ENCODE assay signal across 9 cellular contexts in genomic region chr4:169098054-169098896, GRCh38.
DNase-seq lines count a peak whose midpoint lies in the region; ATAC-seq and TF ChIP-seq lines count a peak whose summit lies in the region.
"Had no signal": no experiment of that assay in that cellular context is flagged by ENCODE, and none has a peak within 500 bp of the region (broad histone marks: within the 10 kb centered on the region; RNA-seq: fewer than 3 reads in every experiment).

No MANE protein-coding gene starts in this region.

- no peaks in the 10 kb centered on the region for H3K27me3 ChIP-seq in DOHH2 (ENCODE audit: control insufficient read depth, low read length)
- no peaks in the 10 kb centered on the region for H3K27me3 ChIP-seq in endodermal cell (ENCODE audit: control insufficient read depth, insufficient read depth, low read length, poor library complexity, severe bottlenecking)
- no peaks in the 10 kb centered on the region for H3K27me3 ChIP-seq in transverse colon

- H3K4me3 Mint-ChIP-seq in endodermal cell, result no peak overlapping the region

- TF ChIP-seq CTCF in DOHH2 (IDR thresholded peaks at IDR 0.05; ENCODE audit: low read depth, low read length, poor library complexity, severe bottlenecking) (no peak), endodermal cell (conservative IDR thresholded peaks at IDR 0.05) (no peak), transverse colon (IDR thresholded peaks at IDR 0.05) (no peak)

- H3K4me2 ChIP-seq in DOHH2 (ENCODE audit: low read length), result peak overlapping the region; percentile 9

- DNase-seq in endodermal cell (peak; percentile 8), NCI-H524 (lab: John Stamatoyannopoulos, UW) (no peak), NCI-H2081 treated with DMSO at 0.1 percent for 48 hours (lab: John Stamatoyannopoulos, UW) (no peak), transverse colon (no peak)
- DNase-seq in activated CD4-positive, alpha-beta T cell treated with anti-CD3 and anti-CD28 coated beads for 48 hours, result no peak
- DNase-seq: SW 1271 had no signal

- peak; percentile 16 for ATAC-seq in GM19468 (IDR thresholded peaks at IDR 0.05; ENCODE audit: extremely low read depth, unreplicated experiment)
- peak; percentile 68 for ATAC-seq in HG03432 (IDR thresholded peaks at IDR 0.05; ENCODE audit: unreplicated experiment)

- in situ Hi-C loops in transverse colon (cut with MboI; ENCODE audit: low pct_ligation_motif_present in 1 of 4, low pct_unique_long_range_greater_than_20kb in 1 of 4, low sequenced_read_pairs in 3 of 4), result no loop called here

- no peak for TF ChIP-seq POLR2A in transverse colon (IDR thresholded peaks at IDR 0.05)

- H3K9me3 Mint-ChIP-seq in endodermal cell, result no peaks in the 10 kb centered on the region

- no peak for TF ChIP-seq EP300 in transverse colon (IDR thresholded peaks at IDR 0.05; ENCODE audit: low read depth)

- H3K27ac Mint-ChIP-seq in endodermal cell, result no peak overlapping the region

- H3K9me3 ChIP-seq in DOHH2 (ENCODE audit: control insufficient read depth, insufficient read depth, low read length), result no peaks in the 10 kb centered on the region
- H3K9me3 ChIP-seq in endodermal cell (ENCODE audit: control insufficient read depth, low read length), result peaks cover 5% of the 10 kb centered on the region
- H3K9me3 ChIP-seq in transverse colon, result no peaks in the 10 kb centered on the region

- 91 to 100% methylated on average over 2 to 3 of the region's 4 CpGs for WGBS in endodermal cell (ENCODE audit: insufficient coverage in 1 of 2, insufficient read length in 1 of 2), 2 experiments
- 83 to 89% methylated on average over 4 of the region's 4 CpGs for WGBS in transverse colon (ENCODE audit: low coverage in 1 of 2), 2 donors

- no peak overlapping the region for H3K9ac ChIP-seq in endodermal cell (ENCODE audit: extremely low read depth, low read length, poor library complexity, severe bottlenecking)

- H3K4me1 Mint-ChIP-seq in endodermal cell, result peaks cover 28% of the 10 kb centered on the region

- H3K4me1 ChIP-seq in DOHH2 (ENCODE audit: control insufficient read depth, low read length), result peaks cover 22% of the 10 kb centered on the region
- peaks cover 17% of the 10 kb centered on the region for H3K4me1 ChIP-seq in endodermal cell (ENCODE audit: control insufficient read depth, insufficient read depth, low read length)
- peaks cover 0 to 15% (median 4%) of the 10 kb centered on the region in 4 donors for H3K4me1 ChIP-seq in transverse colon

- H3K4me3 ChIP-seq in DOHH2 (ENCODE audit: low read length) (no peak overlapping the region), endodermal cell (ENCODE audit: low read length) (no peak overlapping the region), transverse colon (no peak overlapping the region)

- peaks cover 43% of the 10 kb centered on the region for H3K36me3 Mint-ChIP-seq in endodermal cell (ENCODE audit: low read depth)

- no peaks in the 10 kb centered on the region for H3K27me3 Mint-ChIP-seq in endodermal cell (ENCODE audit: insufficient read depth)

- H4K20me1 ChIP-seq in DOHH2 (ENCODE audit: control insufficient read depth, insufficient read depth, low read depth, low read length), result no peaks in the 10 kb centered on the region

- H3K36me3 ChIP-seq in DOHH2 (ENCODE audit: control insufficient read depth, low read length), result no peaks in the 10 kb centered on the region
- peaks cover 75% of the 10 kb centered on the region for H3K36me3 ChIP-seq in endodermal cell (ENCODE audit: control insufficient read depth, insufficient read depth, low read length)
- peaks cover 0 to 20% (median 9%) of the 10 kb centered on the region in 4 donors for H3K36me3 ChIP-seq in transverse colon

- no peaks in the 10 kb centered on the region for H3F3A ChIP-seq in DOHH2 (ENCODE audit: control insufficient read depth, insufficient read depth)

- intact Hi-C loops in transverse colon (cut with DNase I; ENCODE audit: low total_unique reads), result no loop called here

- H3K27ac ChIP-seq in DOHH2 (ENCODE audit: low read depth, low read length), result no peak overlapping the region
- no peak overlapping the region for H3K27ac ChIP-seq in endodermal cell (ENCODE audit: low read depth, low read length)
- H3K27ac ChIP-seq in transverse colon, result peak overlapping the region in 1 of 4 donors; percentile 70

- no peaks in the 10 kb centered on the region for H3K9me2 ChIP-seq in DOHH2 (replicated peaks; ENCODE audit: control insufficient read depth, low read length)

- no peaks in the 10 kb centered on the region for H3K79me2 ChIP-seq in DOHH2 (ENCODE audit: control insufficient read depth, low read length)
